In genomic region chr19:2549701-2550191, GRCh38 we compare ENCODE assay signal across 8 cellular contexts.
DNase-seq lines count a peak whose midpoint lies in the region; ATAC-seq and TF ChIP-seq lines count a peak whose summit lies in the region.

No MANE protein-coding gene starts in this region.

- ATAC-seq in gastroesophageal sphincter (peak; percentile 84), psoas muscle (peak in 2 of 4 donors; percentile 2 to 21), GM19035 (IDR thresholded peaks at IDR 0.05; ENCODE audit: unreplicated experiment) (no peak)

- TF ChIP-seq CTCF in gastroesophageal sphincter (IDR thresholded peaks at IDR 0.05) (no peak), psoas muscle (IDR thresholded peaks at IDR 0.05) (no peak)

- H3K9me3 ChIP-seq in gastroesophageal sphincter (no peaks in the 10 kb centered on the region), psoas muscle (no peaks in the 10 kb centered on the region)

- H3K27ac ChIP-seq in gastroesophageal sphincter, result peak overlapping the region in 3 of 4 donors; percentile 76 to 80 (median 77)
- peak overlapping the region; percentile 58 for H3K27ac ChIP-seq in psoas muscle

- no peaks in the 10 kb centered on the region for H3K27me3 ChIP-seq in gastroesophageal sphincter
- no peaks in the 10 kb centered on the region for H3K27me3 ChIP-seq in psoas muscle (ENCODE audit: insufficient read depth in 3 of 3, low read length in 2 of 3)

- H3K36me3 ChIP-seq in gastroesophageal sphincter (no peaks in the 10 kb centered on the region), psoas muscle (ENCODE audit: insufficient read depth in 1 of 2, low read depth in 1 of 2) (no peaks in the 10 kb centered on the region)

- WGBS in gastroesophageal sphincter (ENCODE audit: low coverage in 1 of 2), 2 donors, result 36 to 48% methylated on average over 6 to 8 of the region's 11 CpGs
- 50 to 55% (median 50%) methylated on average over 11 of the region's 11 CpGs for WGBS in psoas muscle, 3 donors

- no peak for TF ChIP-seq POLR2A in gastroesophageal sphincter (IDR thresholded peaks at IDR 0.05)

- DNase-seq in COLO829 (ENCODE audit: low spot score), result peak; percentile 39
- peak; percentile 91 for DNase-seq in SKM-1 treated with dmso at 0.1 percent for 144 hours (lab: John Stamatoyannopoulos, UW; ENCODE audit: unreplicated experiment)
- DNase-seq in psoas muscle, result peak; percentile 82 to 88
- no peak for DNase-seq in effector CD4-positive, alpha-beta T cell
- no peak for DNase-seq in NCI-H82 treated with DMSO at 0.1 percent for 48 hours (lab: John Stamatoyannopoulos, UW; ENCODE audit: unreplicated experiment)
- DNase-seq in NCI-H1930 (lab: John Stamatoyannopoulos, UW), result no peak

- H3K4me1 ChIP-seq in gastroesophageal sphincter (peaks cover 3 to 64% (median 16%) of the 10 kb centered on the region in 3 donors), psoas muscle (peaks cover 32% of the 10 kb centered on the region)

- H3K4me3 ChIP-seq in gastroesophageal sphincter (no peak overlapping the region), psoas muscle (no peak overlapping the region)

- intact Hi-C loops in psoas muscle (cut with DNase I), result loop anchor here in 1 of 2 donors (5.0 kb wide), 1 partner anchor 72 kb away; the partner anchor contains the start of gene GADD45B

- TF ChIP-seq EP300 in gastroesophageal sphincter (IDR thresholded peaks at IDR 0.05), result no peak

Comparison
In these comparisons a context has a peak if more than half of its experiments do, and no peak if none do; other contexts are left out.
1. DNase-seq: peak in COLO829 (single experiment), SKM-1 treated with dmso at 0.1 percent for 144 hours (single experiment) and psoas muscle (2 of 2); none in effector CD4-positive, alpha-beta T cell (single experiment), NCI-H82 treated with DMSO at 0.1 percent for 48 hours (single experiment) and NCI-H1930 (0 of 2).